8 cellular contexts compared by ENCODE assay signal in genomic region chr12:102119674-102120563, GRCh38. TPM values are rescaled to one million over a fixed set of nuclear protein-coding genes. Genes with fewer than 3 reads are reported as not detected.
DNase-seq lines count a peak whose midpoint lies in the region; ATAC-seq, FAIRE-seq and TF ChIP-seq lines count a peak whose summit lies in the region.

Gene NUP37 (minus strand): TSS chr12:102120114. CDS start chr12:102118518, 1,596 bp downstream.
Gene PARPBP (plus strand): TSS chr12:102120183. CDS start chr12:102123889, 3,706 bp downstream.

- H3K4me2 ChIP-seq in DND-41 (ENCODE audit: insufficient read depth, low read length) (peak within 1 kb of the TSS; percentile 83), KMS-11 (peak within 1 kb of the TSS; percentile 93)

- peak; percentile 21 for FAIRE-seq in RCC 7860 (lab: Jason Lieb, UNC)

- H3K36me3 ChIP-seq in DND-41 (ENCODE audit: insufficient read depth, low read length) (peaks cover 47% of the 10 kb centered on the region), KMS-11 (ENCODE audit: insufficient read depth) (no peaks in the 10 kb centered on the region)

- peaks cover 68% of the 10 kb centered on the region for H3K79me2 ChIP-seq in DND-41 (ENCODE audit: insufficient read depth, low read length)
- H3K79me2 ChIP-seq in KMS-11 (ENCODE audit: insufficient read depth, low read depth) = peaks cover 29% of the 10 kb centered on the region

- peak within 1 kb of the TSS; percentile 87 to 97 (median 96) for H3K4me3 Mint-ChIP-seq in naive B cell
- peak within 1 kb of the TSS; percentile 92 for H3K4me3 Mint-ChIP-seq in stimulated activated memory B cell treated with anti-CD40 and anti-IgM and Interleukin-4, amounts not matched to agents 10 μg/mL and 1 μg/mL and 100 μg/mL, for 72 hours

- TF ChIP-seq CTCF in DND-41 (IDR thresholded peaks at IDR 0.05; ENCODE audit: borderline replicate concordance, extremely low read depth, low read length, poor library complexity, severe bottlenecking) = no peak
- no peak for TF ChIP-seq CTCF in KMS-11 (conservative IDR thresholded peaks at IDR 0.05; ENCODE audit: low read depth, low read length)

- H3K27me3 Mint-ChIP-seq in naive B cell = no peaks in the 10 kb centered on the region
- H3K27me3 Mint-ChIP-seq in stimulated activated memory B cell treated with anti-CD40 and anti-IgM and Interleukin-4, amounts not matched to agents 10 μg/mL and 1 μg/mL and 100 μg/mL, for 72 hours = no peaks in the 10 kb centered on the region

- peak within 1 kb of the TSS; percentile 91 to 98 (median 94) for H3K27ac Mint-ChIP-seq in naive B cell
- H3K27ac Mint-ChIP-seq in stimulated activated memory B cell treated with anti-CD40 and anti-IgM and Interleukin-4, amounts not matched to agents 10 μg/mL and 1 μg/mL and 100 μg/mL, for 72 hours = peak within 1 kb of the TSS; percentile 93

- H3K4me1 Mint-ChIP-seq in naive B cell = peaks cover 9 to 22% (median 19%) of the 10 kb centered on the region in 3 donors
- H3K4me1 Mint-ChIP-seq in stimulated activated memory B cell treated with anti-CD40 and anti-IgM and Interleukin-4, amounts not matched to agents 10 μg/mL and 1 μg/mL and 100 μg/mL, for 72 hours = peaks cover 22% of the 10 kb centered on the region

- H4K20me1 ChIP-seq in DND-41 (ENCODE audit: insufficient read depth, low read length) (peaks cover 8% of the 10 kb centered on the region; the same call in 1 of the 2 replicates), KMS-11 (ENCODE audit: insufficient read depth) (no peaks in the 10 kb centered on the region)

- peaks cover 0 to 6% of the 10 kb centered on the region in 2 donors for H3K36me3 Mint-ChIP-seq in naive B cell
- H3K36me3 Mint-ChIP-seq in stimulated activated memory B cell treated with anti-CD40 and anti-IgM and Interleukin-4, amounts not matched to agents 10 μg/mL and 1 μg/mL and 100 μg/mL, for 72 hours = peaks cover 27% of the 10 kb centered on the region

- no peaks in the 10 kb centered on the region for H3K27me3 ChIP-seq in DND-41 (ENCODE audit: insufficient read depth, low read length, poor library complexity)
- no peaks in the 10 kb centered on the region for H3K27me3 ChIP-seq in KMS-11 (ENCODE audit: insufficient read depth, low read depth)

- no peaks in the 10 kb centered on the region for H3K9me3 ChIP-seq in DND-41 (ENCODE audit: insufficient read depth, low read length, severe bottlenecking)

- peak within 1 kb of the TSS; percentile 88 for H3K9ac ChIP-seq in DND-41 (ENCODE audit: low read depth, low read length)
- H3K9ac ChIP-seq in KMS-11 = peak within 1 kb of the TSS; percentile 79

- H3K4me1 ChIP-seq in DND-41 (ENCODE audit: insufficient read depth, low read length) = peaks cover 48% of the 10 kb centered on the region
- peaks cover 23% of the 10 kb centered on the region for H3K4me1 ChIP-seq in KMS-11 (ENCODE audit: low read depth, poor library complexity, severe bottlenecking)

- H2AFZ ChIP-seq in DND-41 (ENCODE audit: low read depth, low read length) = peak within 1 kb of the TSS; percentile 96
- peak within 1 kb of the TSS; percentile 86 for H2AFZ ChIP-seq in KMS-11 (ENCODE audit: low read depth)

- no peaks in the 10 kb centered on the region for H3K9me3 Mint-ChIP-seq in naive B cell
- H3K9me3 Mint-ChIP-seq in stimulated activated memory B cell treated with anti-CD40 and anti-IgM and Interleukin-4, amounts not matched to agents 10 μg/mL and 1 μg/mL and 100 μg/mL, for 72 hours = no peaks in the 10 kb centered on the region

- DNase-seq in DND-41 = peak; percentile 94
- DNase-seq in RCC 7860 (ENCODE audit: low spot score) = peak; percentile 87
- peak; percentile 84 for DNase-seq in activated T-helper 1 cell treated with Interleukin-2 at 50 U/mL for 16 hours (ENCODE audit: low read depth)
- DNase-seq in fibroblast of gingiva (ENCODE audit: low read depth) = peak; percentile 82
- peak; percentile 88 for DNase-seq in naive B cell

- H3K27ac ChIP-seq in DND-41 (ENCODE audit: low read length) (peak within 1 kb of the TSS; percentile 94), KMS-11 (peak within 1 kb of the TSS; percentile 78)

- H3K4me3 ChIP-seq in DND-41 (ENCODE audit: low read depth in 1 of 2, low read length in 2 of 2) (peak within 1 kb of the TSS; percentile 66 to 95), KMS-11 (IDR thresholded peaks at IDR 0.05; ENCODE audit: insufficient read depth, low read depth, low read length) (peak within 1 kb of the TSS; percentile 66)

- peak; percentile 95 for ATAC-seq in DND-41 (ENCODE audit: insufficient read depth, low read depth)
- ATAC-seq in GM21737 (IDR thresholded peaks at IDR 0.05; ENCODE audit: unreplicated experiment) = peak; percentile 98
- peak; percentile 98 for ATAC-seq in naive B cell (ENCODE audit: low read depth in 2 of 2)
- peak; percentile 99 for ATAC-seq in stimulated activated memory B cell treated with anti-CD40 and anti-IgM and Interleukin-4, amounts not matched to agents 10 μg/mL and 1 μg/mL and 100 μg/mL, for 72 hours

RNA-seq across cellular contexts. Expression of gene NUP37, which starts in this region (rescaled TPM):
- 10 to 100 TPM; 31.4 to 39.6 (median 37.6) TPM for polyA plus RNA-seq in naive B cell (ENCODE audit: low read depth in 6 of 6)

RNA-seq across cellular contexts. Expression of gene PARPBP, which starts in this region (rescaled TPM):
- polyA plus RNA-seq in naive B cell (ENCODE audit: low read depth in 6 of 6) = 1 to 10 TPM; 2.3 to 3.0 (median 2.6) TPM

Comparison
In these comparisons a context has a peak if more than half of its experiments do, and no peak if none do; other contexts are left out.
1. Peak in every context shown above with its lines: DNase-seq, ATAC-seq, H3K4me3 ChIP-seq and H3K27ac ChIP-seq.